28 cellular contexts compared by ENCODE assay signal in the genomic region with DNA sequence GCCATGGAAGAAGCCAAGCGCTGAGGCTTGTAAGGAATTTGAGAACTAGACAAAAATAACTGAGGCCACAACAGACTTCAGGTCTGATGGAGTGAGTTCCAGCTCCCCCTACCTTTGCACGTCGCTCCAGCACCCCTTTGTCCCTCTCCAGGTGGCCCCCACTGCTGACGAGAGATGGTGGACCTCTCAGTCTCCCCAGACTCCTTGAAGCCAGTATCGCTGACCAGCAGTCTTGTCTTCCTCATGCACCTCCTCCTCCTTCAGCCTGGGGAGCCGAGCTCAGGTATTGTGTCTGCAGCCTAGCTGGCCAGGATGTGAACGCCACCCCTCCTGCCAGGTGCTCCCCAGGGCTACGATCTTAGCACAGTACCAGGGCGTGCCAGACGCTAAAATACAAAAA. TPM values are rescaled to one million over a fixed set of nuclear protein-coding genes. Genes with fewer than 3 reads are reported as not detected.
DNase-seq lines count a peak whose midpoint lies in the region; ATAC-seq and TF ChIP-seq lines count a peak whose summit lies in the region.
"Had no signal": no experiment of that assay in that cellular context is flagged by ENCODE, and none has a peak within 500 bp of the region (broad histone marks: within the 10 kb centered on the region; RNA-seq: fewer than 3 reads in every experiment).

No MANE protein-coding gene starts in this region.

- ATAC-seq in Right ventricle myocardium superior (ENCODE audit: poor library complexity) (no peak), Panc1 (peak; percentile 73), HG02759 (IDR thresholded peaks at IDR 0.05; ENCODE audit: unreplicated experiment) (no peak), GM19452 (IDR thresholded peaks at IDR 0.05; ENCODE audit: unreplicated experiment) (no peak)
- no peak for ATAC-seq in naive thymus-derived CD8-positive, alpha-beta T cell
- ATAC-seq: activated T-cell treated with anti-CD3 and anti-CD28 coated beads, Interleukin-2, amount 50 U/mL, for 4 hours; stimulated activated naive CD8-positive, alpha-beta T cell treated with anti-CD3 and anti-CD28 coated beads, Interleukin-15, Interleukin-2, amounts not matched to agents 100 U/mL and 50 U/mL, for 24 hours had no signal

- H3K4me3 ChIP-seq in left ventricle myocardium inferior (peak overlapping the region; percentile 37), Panc1 (ENCODE audit: low read depth in 2 of 2, low read length in 2 of 2) (peak overlapping the region; percentile 11 to 14; a peak in 2 of 4 replicates), neural progenitor cell (no peak overlapping the region), GM23248 (no peak overlapping the region)
- H3K4me3 ChIP-seq: cardiac muscle cell, dorsolateral prefrontal cortex, Peyer's patch had no signal

- H3K27ac Mint-ChIP-seq in neural progenitor cell = no peak overlapping the region
- no peak overlapping the region for H3K27ac Mint-ChIP-seq in naive thymus-derived CD8-positive, alpha-beta T cell
- H3K27ac Mint-ChIP-seq: activated B cell treated with CpG ODN at 0.5 μM for 24 hours; activated CD4-positive, alpha-beta memory T cell treated with anti-CD3 and anti-CD28 coated beads for 36 hours; activated naive CD4-positive, alpha-beta T cell treated with anti-CD3 and anti-CD28 coated beads for 36 hours; CD14-positive monocyte; mesothelial cell of epicardium; nephron progenitor cell; progenitor cell of endocrine pancreas had no signal

- 44 to 52% methylated on average over 10 of the region's 10 CpGs for WGBS in GM23248 (ENCODE audit: low coverage in 1 of 2, low lambda C conversion rate in 2 of 2, missing lambda C conversion rate in 2 of 2), 2 experiments

- in situ Hi-C loops in Panc1 (cut with HindIII; ENCODE audit: low pct_unique_long_range_greater_than_20kb, low sequenced_read_pairs) = no loop called here
- in situ Hi-C loops in GM23248 (cut with MboI) = loop anchor here (25.0 kb wide), 3 partner anchors 108 to 908 kb away; no protein-coding TSS in a partner anchor

- H3K4me2 ChIP-seq in neural progenitor cell = no peak overlapping the region
- H3K4me2 ChIP-seq in GM23248 (ENCODE audit: unreplicated experiment) = no peak overlapping the region

- peak overlapping the region; percentile 88 for H3K27ac ChIP-seq in left ventricle myocardium inferior (replicated peaks)
- H3K27ac ChIP-seq in Panc1 (ENCODE audit: low read length) = peak overlapping the region; percentile 70
- H3K27ac ChIP-seq in neural progenitor cell = no peak overlapping the region
- no peak overlapping the region for H3K27ac ChIP-seq in GM23248
- H3K27ac ChIP-seq: cardiac muscle cell, epithelial cell of prostate, Peyer's patch had no signal

- intact Hi-C loops in left ventricle myocardium inferior (cut with micrococcal nuclease) (no loop called here), Right ventricle myocardium superior (cut with DNase I) (no loop called here), Panc1 (cut with micrococcal nuclease; ENCODE audit: unreplicated experiment) (loop anchor here (5.0 kb wide), 1 partner anchor 117 kb away; no protein-coding TSS in a partner anchor)

- H3K4me1 ChIP-seq in left ventricle myocardium inferior = peaks cover 14% of the 10 kb centered on the region
- H3K4me1 ChIP-seq in Panc1 (ENCODE audit: control insufficient read depth, insufficient read depth, low read length) = peaks cover 23% of the 10 kb centered on the region
- H3K4me1 ChIP-seq in neural progenitor cell = no peaks in the 10 kb centered on the region
- no peaks in the 10 kb centered on the region for H3K4me1 ChIP-seq in GM23248 (ENCODE audit: insufficient read depth)
- H3K4me1 ChIP-seq: Peyer's patch had no signal

- peaks cover 22% of the 10 kb centered on the region for H3K27me3 Mint-ChIP-seq in neural progenitor cell (ENCODE audit: insufficient read depth, low read depth)
- H3K27me3 Mint-ChIP-seq in naive thymus-derived CD8-positive, alpha-beta T cell = peaks cover 16 to 49% (median 38%) of the 10 kb centered on the region in 5 donors

- H2AFZ ChIP-seq in neural progenitor cell (replicated peaks) (peak overlapping the region; percentile 57), GM23248 (no peak overlapping the region)

- H4K20me1 ChIP-seq in neural progenitor cell (ENCODE audit: low read depth) (no peaks in the 10 kb centered on the region), GM23248 (ENCODE audit: insufficient read depth) (no peaks in the 10 kb centered on the region)

- no peaks in the 10 kb centered on the region for H3K9me2 ChIP-seq in GM23248 (ENCODE audit: insufficient read depth)

- H3K4me1 Mint-ChIP-seq in neural progenitor cell = no peaks in the 10 kb centered on the region
- peaks cover 0 to 1% (median under 1%) of the 10 kb centered on the region in 4 donors for H3K4me1 Mint-ChIP-seq in naive thymus-derived CD8-positive, alpha-beta T cell
- H3K4me1 Mint-ChIP-seq: CD14-positive monocyte, mesothelial cell of epicardium had no signal

- CTCF ChIA-PET in Panc1 (lab: Charles Lee) = no interaction called here

- no peaks in the 10 kb centered on the region for H3K79me2 ChIP-seq in neural progenitor cell (ENCODE audit: low read depth)
- no peaks in the 10 kb centered on the region for H3K79me2 ChIP-seq in GM23248 (ENCODE audit: insufficient read depth)

- H3K36me3 Mint-ChIP-seq in neural progenitor cell = no peaks in the 10 kb centered on the region
- H3K36me3 Mint-ChIP-seq in naive thymus-derived CD8-positive, alpha-beta T cell = no peaks in the 10 kb centered on the region
- H3K36me3 Mint-ChIP-seq: activated CD4-positive, alpha-beta memory T cell treated with anti-CD3 and anti-CD28 coated beads for 36 hours; CD14-positive monocyte; mesothelial cell of epicardium had no signal

- DNase-seq in left ventricle myocardium inferior = no peak
- DNase-seq in Right ventricle myocardium superior = no peak
- no peak for DNase-seq in Panc1 (ENCODE audit: low read depth, low spot score)
- DNase-seq in neural progenitor cell (ENCODE audit: low spot score) = no peak
- no peak for DNase-seq in naive thymus-derived CD8-positive, alpha-beta T cell
- DNase-seq in GM23248 = no peak
- DNase-seq: activated B cell treated with CpG ODN at 0.5 μM for 24 hours; activated CD4-positive, alpha-beta memory T cell treated with anti-CD3 and anti-CD28 coated beads for 36 hours; activated naive CD4-positive, alpha-beta T cell treated with anti-CD3 and anti-CD28 coated beads for 36 hours; activated T-cell treated with anti-CD3 and anti-CD28 coated beads, Interleukin-2, amount 50 U/mL, for 4 hours; foreskin melanocyte; KBM-7; kidney glomerular epithelial cell; NCI-H1694 treated with DMSO at 0.1 percent for 48 hours; nephron progenitor cell; stimulated activated CD4-positive, alpha-beta T cell treated with anti-CD3 and anti-CD28 coated beads, Interleukin-2, amount 100 ng/mL, for 48 hours; stimulated activated naive CD8-positive, alpha-beta T cell treated with anti-CD3 and anti-CD28 coated beads, Interleukin-15, Interleukin-2, amounts not matched to agents 100 U/mL and 50 U/mL, for 24 hours; T-helper 2 cell had no signal

- H3F3A ChIP-seq in neural progenitor cell (ENCODE audit: low read depth) (no peaks in the 10 kb centered on the region), GM23248 (ENCODE audit: insufficient read depth) (no peaks in the 10 kb centered on the region)

- H3K27me3 ChIP-seq in left ventricle myocardium inferior (ENCODE audit: low read depth) = peaks cover 86% of the 10 kb centered on the region
- no peaks in the 10 kb centered on the region; the same call in 1 of the 2 replicates for H3K27me3 ChIP-seq in Panc1 (ENCODE audit: control insufficient read depth, insufficient read depth, low read length)
- peaks cover 97% of the 10 kb centered on the region for H3K27me3 ChIP-seq in neural progenitor cell
- peaks cover 28% of the 10 kb centered on the region for H3K27me3 ChIP-seq in GM23248 (replicated peaks; ENCODE audit: insufficient read depth)
- H3K27me3 ChIP-seq: Peyer's patch had no signal

- H3K9me3 Mint-ChIP-seq in neural progenitor cell = no peaks in the 10 kb centered on the region
- peaks cover 0 to 2% (median 0%) of the 10 kb centered on the region in 9 donors for H3K9me3 Mint-ChIP-seq in naive thymus-derived CD8-positive, alpha-beta T cell
- H3K9me3 Mint-ChIP-seq: activated B cell treated with CpG ODN at 0.5 μM for 24 hours; activated CD4-positive, alpha-beta memory T cell treated with anti-CD3 and anti-CD28 coated beads for 36 hours; activated naive CD4-positive, alpha-beta T cell treated with anti-CD3 and anti-CD28 coated beads for 36 hours; activated T-cell treated with anti-CD3 and anti-CD28 coated beads, Interleukin-2, amount 50 U/mL, for 4 hours; mesothelial cell of epicardium had no signal

- no peak overlapping the region for H3K4me3 Mint-ChIP-seq in neural progenitor cell
- H3K4me3 Mint-ChIP-seq in naive thymus-derived CD8-positive, alpha-beta T cell = no peak overlapping the region
- H3K4me3 Mint-ChIP-seq: activated B cell treated with CpG ODN at 0.5 μM for 24 hours; activated CD4-positive, alpha-beta memory T cell treated with anti-CD3 and anti-CD28 coated beads for 36 hours; activated naive CD4-positive, alpha-beta T cell treated with anti-CD3 and anti-CD28 coated beads for 36 hours; activated T-cell treated with anti-CD3 and anti-CD28 coated beads, Interleukin-2, amount 50 U/mL, for 4 hours; mesothelial cell of epicardium; nephron progenitor cell had no signal

- BruUV-seq in Panc1 (replicated peaks; lab: Mats Ljungman, UMichigan) = no TSS peak

- H3K36me3 ChIP-seq in left ventricle myocardium inferior (no peaks in the 10 kb centered on the region), Panc1 (ENCODE audit: control insufficient read depth, insufficient read depth, low read length) (no peaks in the 10 kb centered on the region), neural progenitor cell (no peaks in the 10 kb centered on the region), GM23248 (ENCODE audit: low read depth) (no peaks in the 10 kb centered on the region)
- H3K36me3 ChIP-seq: cardiac muscle cell, Peyer's patch had no signal

- peak; percentile 24 for TF ChIP-seq CTCF in left ventricle myocardium inferior (IDR thresholded peaks at IDR 0.05; ENCODE audit: borderline replicate concordance)
- no peak; the same call in 1 of the 2 replicates for TF ChIP-seq CTCF in Panc1 (IDR thresholded peaks at IDR 0.05)
- no peak for TF ChIP-seq CTCF in neural progenitor cell (IDR thresholded peaks at IDR 0.05)

- no peak overlapping the region for H3K9ac ChIP-seq in neural progenitor cell
- H3K9ac ChIP-seq in GM23248 = no peak overlapping the region

- no peaks in the 10 kb centered on the region for H3K9me3 ChIP-seq in left ventricle myocardium inferior (replicated peaks)
- H3K9me3 ChIP-seq in Panc1 (ENCODE audit: control insufficient read depth, insufficient read depth, low read depth, low read length) = no peaks in the 10 kb centered on the region
- no peaks in the 10 kb centered on the region for H3K9me3 ChIP-seq in neural progenitor cell (ENCODE audit: low read depth)
- no peaks in the 10 kb centered on the region for H3K9me3 ChIP-seq in GM23248 (ENCODE audit: low read depth)
- H3K9me3 ChIP-seq: Peyer's patch had no signal

- POLR2A ChIA-PET in Panc1 (lab: Charles Lee) = no interaction called here
- POLR2A ChIA-PET in naive thymus-derived CD8-positive, alpha-beta T cell (lab: Charles Lee) = no interaction called here

RNA-seq across cellular contexts. Expression of a gene that starts 5.2 kb away (rescaled TPM):
- total RNA-seq in left ventricle myocardium inferior = 38.5 TPM
- 38.9 TPM for total RNA-seq in Right ventricle myocardium superior
- 37.5 TPM for total RNA-seq in Panc1 (2021; ENCODE audit: unreplicated experiment)
- polyA plus RNA-seq in Panc1 (2012; ENCODE audit: insufficient read length) = 23.5 TPM
- 0.24 and 0.56 TPM in 2 replicates for total RNA-seq in neural progenitor cell (ENCODE audit: low replicate concordance)
- total RNA-seq in naive thymus-derived CD8-positive, alpha-beta T cell = under 1 TPM; 0.25 to 0.42 TPM
- polyA plus RNA-seq in naive thymus-derived CD8-positive, alpha-beta T cell = not detected
- not detected in 2 replicates for total RNA-seq in GM23248 (2014; rRNA removed; shearing (Covaris generic))
- polyA plus RNA-seq in GM23248 (2016; fragmentation: Nextera tagmentation; extraction: Ambion mirVana) = not detected in 2 replicates
- total RNA-seq: activated CD4-positive, alpha-beta memory T cell treated with anti-CD3 and anti-CD28 coated beads for 36 hours; activated naive CD4-positive, alpha-beta T cell treated with anti-CD3 and anti-CD28 coated beads for 36 hours; cardiac muscle cell; progenitor cell of endocrine pancreas had no signal
- polyA plus RNA-seq: cardiac muscle cell, CD14-positive monocyte had no signal

RNA-seq across cellular contexts. Expression of a gene that starts 56.7 kb away (rescaled TPM):
- total RNA-seq in left ventricle myocardium inferior (not detected), Right ventricle myocardium superior (not detected), Panc1 (2021; ENCODE audit: unreplicated experiment) (not detected), neural progenitor cell (ENCODE audit: low replicate concordance) (0.34 TPM in 1 of 2 replicates, not detected in the other)
- not detected for polyA plus RNA-seq in Panc1 (2012; ENCODE audit: insufficient read length)
- total RNA-seq in naive thymus-derived CD8-positive, alpha-beta T cell = not detected
- polyA plus RNA-seq in naive thymus-derived CD8-positive, alpha-beta T cell = not detected
- total RNA-seq in GM23248 (2014; rRNA removed; shearing (Covaris generic)) = not detected in 2 replicates
- not detected in 2 replicates for polyA plus RNA-seq in GM23248 (2016; fragmentation: Nextera tagmentation; extraction: Ambion mirVana)
- total RNA-seq: activated B cell treated with CpG ODN at 0.5 μM for 24 hours; activated CD4-positive, alpha-beta memory T cell treated with anti-CD3 and anti-CD28 coated beads for 36 hours; activated naive CD4-positive, alpha-beta T cell treated with anti-CD3 and anti-CD28 coated beads for 36 hours; activated T-cell treated with anti-CD3 and anti-CD28 coated beads, Interleukin-2, amount 50 U/mL, for 4 hours; cardiac muscle cell; mesothelial cell of epicardium; progenitor cell of endocrine pancreas; urinary bladder had no signal
- polyA plus RNA-seq: cardiac muscle cell had no signal

Comparison
In these comparisons a context has a peak if more than half of its experiments do, and no peak if none do; other contexts are left out.
1. H3K27ac ChIP-seq: peak in left ventricle myocardium inferior (single experiment) and Panc1 (single experiment); none in neural progenitor cell (single experiment) and GM23248 (single experiment).
2. H3K4me3 ChIP-seq: peak in left ventricle myocardium inferior (single experiment) and Panc1 (2 of 2); none in neural progenitor cell (single experiment) and GM23248 (single experiment).
3. RNA of a gene that starts 5.2 kb away (total RNA-seq): 38.9 TPM in Right ventricle myocardium superior (single experiment), 38.5 TPM in left ventricle myocardium inferior (single experiment) and 37.5 TPM in Panc1 (single experiment); 0.25 to 0.42 TPM in naive thymus-derived CD8-positive, alpha-beta T cell, 0.24 to 0.56 TPM in neural progenitor cell and not detected in GM23248; every median in the first group is over 10 times any median in the second.